ENCODE assay signal across 12 cellular contexts in genomic region chr12:57226588-57227314, GRCh38. TPM values are rescaled to one million over a fixed set of nuclear protein-coding genes. Genes with fewer than 3 reads are reported as not detected.
DNase-seq lines count a peak whose midpoint lies in the region; ATAC-seq and TF ChIP-seq lines count a peak whose summit lies in the region.
"Had no signal": no experiment of that assay in that cellular context is flagged by ENCODE, and none has a peak within 500 bp of the region (broad histone marks: within the 10 kb centered on the region; RNA-seq: fewer than 3 reads in every experiment).

No MANE protein-coding gene starts in this region.

- H3K9me3 ChIP-seq in A673 (ENCODE audit: low read depth, low read length, poor library complexity, severe bottlenecking): no peaks in the 10 kb centered on the region
- peaks cover 4% of the 10 kb centered on the region for H3K9me3 ChIP-seq in iPS-18c (ENCODE audit: control insufficient read depth, insufficient read depth, low read length)
- H3K9me3 ChIP-seq: HAP-1 had no signal

- CTCF ChIA-PET in A673 (lab: Charles Lee): no interaction called here

- DNase-seq in A673 (ENCODE audit: low spot score): no peak
- peak; percentile 47 for DNase-seq in GM06990 (ENCODE audit: extremely low read depth, insufficient read length)
- no peak for DNase-seq in activated T-cell treated with anti-CD3 and anti-CD28 coated beads, Interleukin-2, amount 50 U/mL, for 72 hours
- DNase-seq in MV-4-11 (lab: John Stamatoyannopoulos, UW): no peak
- no peak for DNase-seq in HCEC 1CT
- no peak for DNase-seq in activated CD4-positive, alpha-beta T cell treated with anti-CD3 and anti-CD28 coated beads, Interleukin-2, amount 50 U/mL, for 48 hours
- DNase-seq: activated CD8-positive, alpha-beta memory T cell treated with anti-CD3 and anti-CD28 coated beads, Interleukin-2, amount 50 U/mL, for 4 hours; DMS153; NCI-H2081 treated with DMSO at 0.1 percent for 48 hours had no signal

- H3K27me3 ChIP-seq in A673 (replicated peaks; ENCODE audit: insufficient read depth, low read depth, low read length, poor library complexity) (no peaks in the 10 kb centered on the region), GM06990 (replicated peaks; ENCODE audit: control insufficient read depth, insufficient read depth, low read length) (peaks cover 5% of the 10 kb centered on the region; the same call in 1 of the 2 replicates)

- peaks cover 72% of the 10 kb centered on the region for H3K4me1 Mint-ChIP-seq in activated T-cell treated with anti-CD3 and anti-CD28 coated beads, Interleukin-2, amount 50 U/mL, for 72 hours (ENCODE audit: low read depth)

- no peaks in the 10 kb centered on the region for H3K9me3 Mint-ChIP-seq in activated T-cell treated with anti-CD3 and anti-CD28 coated beads, Interleukin-2, amount 50 U/mL, for 72 hours

- H3K4me3 Mint-ChIP-seq in activated T-cell treated with anti-CD3 and anti-CD28 coated beads, Interleukin-2, amount 50 U/mL, for 72 hours: peak overlapping the region; percentile 65 to 71

- H3K4me3 ChIP-seq in A673 (ENCODE audit: low read depth, low read length, poor library complexity, severe bottlenecking) (peak overlapping the region; percentile 11), GM06990 (replicated peaks; ENCODE audit: low read depth, low read length) (no peak overlapping the region), iPS-18c (ENCODE audit: insufficient read depth, low read depth, low read length) (peak overlapping the region; percentile 53)
- H3K4me3 ChIP-seq: HAP-1 had no signal

- POLR2A ChIA-PET in A673 (lab: Charles Lee; ENCODE audit: low non-redundant PET): no interaction called here

- TF ChIP-seq CTCF in A673 (conservative IDR thresholded peaks at IDR 0.05; ENCODE audit: low read depth, low read length) (no peak), GM06990 (IDR thresholded peaks at IDR 0.05; ENCODE audit: insufficient read depth, low read length, poor library complexity, severe bottlenecking) (no peak)

- no peak overlapping the region for H3K27ac ChIP-seq in A673 (ENCODE audit: low read depth, low read length, poor library complexity, severe bottlenecking)

- peaks cover 59% of the 10 kb centered on the region for H3K27me3 Mint-ChIP-seq in activated T-cell treated with anti-CD3 and anti-CD28 coated beads, Interleukin-2, amount 50 U/mL, for 72 hours (ENCODE audit: low read depth)

- H3K36me3 Mint-ChIP-seq in activated T-cell treated with anti-CD3 and anti-CD28 coated beads, Interleukin-2, amount 50 U/mL, for 72 hours (ENCODE audit: insufficient read depth in 2 of 2): peaks cover 16 to 17% of the 10 kb centered on the region in 2 donors

- H3K27ac Mint-ChIP-seq in activated T-cell treated with anti-CD3 and anti-CD28 coated beads, Interleukin-2, amount 50 U/mL, for 72 hours: no peak overlapping the region

- no peak for ATAC-seq in activated T-cell treated with anti-CD3 and anti-CD28 coated beads, Interleukin-2, amount 50 U/mL, for 72 hours (replicated peaks in 1 of 2)
- ATAC-seq in GM19035 (IDR thresholded peaks at IDR 0.05; ENCODE audit: unreplicated experiment): no peak

- intact Hi-C loops in A673 (cut with micrococcal nuclease; ENCODE audit: unreplicated experiment): no loop called here

- BruUV-seq in A673 (replicated peaks; lab: Mats Ljungman, UMichigan): no TSS peak

- H3K36me3 ChIP-seq in A673 (ENCODE audit: insufficient read depth, low read length, poor library complexity, severe bottlenecking) (peaks cover 12% of the 10 kb centered on the region), GM06990 (ENCODE audit: control insufficient read depth, insufficient read depth, low read length) (peaks cover 6% of the 10 kb centered on the region)

- H3K4me1 ChIP-seq in A673 (ENCODE audit: insufficient read depth, low read length, poor library complexity, severe bottlenecking): peaks cover 32% of the 10 kb centered on the region

RNA-seq across cellular contexts. Expression of gene SHMT2, which starts 2.8 kb away (rescaled TPM):
- 274 and 310 TPM in 2 replicates for total RNA-seq in A673 (2021)
- 100 to 1,000 TPM; 507 to 550 TPM for total RNA-seq in activated T-cell treated with anti-CD3 and anti-CD28 coated beads, Interleukin-2, amount 50 U/mL, for 72 hours

RNA-seq across cellular contexts. Expression of gene NXPH4, which starts 10.2 kb away (rescaled TPM):
- 4.8 and 6.0 TPM in 2 replicates for total RNA-seq in A673 (2021)
- 1 to 10 TPM; 1.5 to 2.3 TPM for total RNA-seq in activated T-cell treated with anti-CD3 and anti-CD28 coated beads, Interleukin-2, amount 50 U/mL, for 72 hours

RNA-seq across cellular contexts. Expression of gene STAC3, which starts 24.2 kb away (rescaled TPM):
- total RNA-seq in A673 (2021): 7.0 and 8.4 TPM in 2 replicates
- 1 to 10 TPM; 3.5 to 4.2 TPM for total RNA-seq in activated T-cell treated with anti-CD3 and anti-CD28 coated beads, Interleukin-2, amount 50 U/mL, for 72 hours
